8 cellular contexts compared by ENCODE assay signal in the genomic region with DNA sequence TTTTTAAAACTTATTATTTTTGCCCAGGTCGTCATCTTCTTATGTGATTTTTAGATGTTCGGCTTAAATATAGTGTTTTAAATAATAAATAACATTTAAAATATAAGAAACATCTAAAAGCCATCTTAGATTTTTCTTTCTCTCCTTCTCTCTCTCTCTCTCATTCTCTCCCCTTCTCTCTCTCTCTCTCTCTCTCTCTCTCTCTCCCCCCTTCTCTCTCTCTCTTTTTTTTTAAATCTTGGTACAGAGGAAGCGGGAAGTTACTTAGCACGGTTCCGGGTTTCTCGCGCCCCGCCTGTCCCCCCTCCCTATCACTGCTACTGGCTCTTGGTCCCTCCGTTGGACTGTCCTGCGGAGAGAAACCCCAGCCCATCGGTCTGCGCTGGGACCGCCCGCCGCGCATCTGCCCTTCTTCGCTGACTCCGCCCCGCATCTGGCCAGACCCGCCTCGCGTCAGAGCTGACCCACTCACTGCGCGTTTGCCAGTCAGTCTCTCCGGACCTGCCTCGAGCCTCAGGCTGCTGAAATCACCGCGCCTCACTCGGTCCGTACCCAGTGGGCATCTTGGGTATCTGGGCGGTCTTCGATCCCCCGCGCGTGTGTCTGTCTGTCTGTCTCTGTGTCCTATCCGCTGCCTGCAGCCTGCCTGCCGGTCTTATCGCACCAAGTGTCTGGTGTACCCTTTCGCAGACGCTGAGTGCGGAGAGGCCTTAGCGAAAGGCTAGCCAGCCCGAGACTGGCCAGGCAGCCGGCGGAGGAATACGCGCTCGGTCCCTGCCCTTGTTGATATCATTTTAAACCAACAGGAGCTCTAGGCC. TPM values are rescaled to one million over a fixed set of nuclear protein-coding genes. Genes with fewer than 3 reads are reported as not detected.
DNase-seq lines count a peak whose midpoint lies in the region; ATAC-seq and TF ChIP-seq lines count a peak whose summit lies in the region.

Gene PABPC5, plus strand, starts transcription at position 489 of the 818 bp plus-strand sequence. CDS start 739 bp downstream, outside the sequence.

- DNase-seq in AG20443 (ENCODE audit: low spot score) (peak; percentile 87), NCI-H774 (lab: John Stamatoyannopoulos, UW) (peak; percentile 60), fibroblast of the aortic adventitia (ENCODE audit: low read depth) (peak; percentile 67), Kasumi-1 (lab: John Stamatoyannopoulos, UW) (no peak)

- no peaks in the 10 kb centered on the region for H3K36me3 ChIP-seq in muscle layer of duodenum (ENCODE audit: control insufficient read depth in 1 of 2, insufficient read depth in 2 of 2, low read length in 2 of 2)

- ATAC-seq in HG02759 (IDR thresholded peaks at IDR 0.05; ENCODE audit: unreplicated experiment) (no peak), GM19324 (IDR thresholded peaks at IDR 0.05; ENCODE audit: low FRiP score, unreplicated experiment) (no peak), GM21786 (IDR thresholded peaks at IDR 0.05; ENCODE audit: unreplicated experiment) (no peak)

- TF ChIP-seq CTCF in fibroblast of the aortic adventitia (IDR thresholded peaks at IDR 0.05; ENCODE audit: insufficient read depth, low read length): no peak

- peak within 1 kb of the TSS; percentile 57 for H3K4me3 ChIP-seq in fibroblast of the aortic adventitia (ENCODE audit: low read depth, low read length)
- peak within 1 kb of the TSS; percentile 50 to 58 for H3K4me3 ChIP-seq in muscle layer of duodenum (ENCODE audit: low read depth in 1 of 2, low read length in 2 of 2)

- H3K4me1 ChIP-seq in muscle layer of duodenum (ENCODE audit: control insufficient read depth in 1 of 2, insufficient read depth in 2 of 2, low read length in 2 of 2): peaks cover 0 to 3% of the 10 kb centered on the region in 2 donors

- H3K27ac ChIP-seq in muscle layer of duodenum (ENCODE audit: low read length): peak within 1 kb of the TSS; percentile 76

- no peaks in the 10 kb centered on the region for H3K27me3 ChIP-seq in muscle layer of duodenum (ENCODE audit: low read depth, low read length)

- no peaks in the 10 kb centered on the region for H3K9me3 ChIP-seq in muscle layer of duodenum (ENCODE audit: control insufficient read depth in 1 of 2, low read length in 2 of 2)

RNA-seq across cellular contexts. Expression of gene PABPC5, which starts in this region (rescaled TPM):
- total RNA-seq in fibroblast of the aortic adventitia (ENCODE audit: low replicate concordance): 1.8 and 8.1 TPM in 2 replicates

Comparison
In these comparisons a context has a peak if more than half of its experiments do, and no peak if none do; other contexts are left out.
1. DNase-seq: peak in AG20443 (single experiment), NCI-H774 (single experiment) and fibroblast of the aortic adventitia (single experiment); none in Kasumi-1 (0 of 2).